In the genomic region with DNA sequence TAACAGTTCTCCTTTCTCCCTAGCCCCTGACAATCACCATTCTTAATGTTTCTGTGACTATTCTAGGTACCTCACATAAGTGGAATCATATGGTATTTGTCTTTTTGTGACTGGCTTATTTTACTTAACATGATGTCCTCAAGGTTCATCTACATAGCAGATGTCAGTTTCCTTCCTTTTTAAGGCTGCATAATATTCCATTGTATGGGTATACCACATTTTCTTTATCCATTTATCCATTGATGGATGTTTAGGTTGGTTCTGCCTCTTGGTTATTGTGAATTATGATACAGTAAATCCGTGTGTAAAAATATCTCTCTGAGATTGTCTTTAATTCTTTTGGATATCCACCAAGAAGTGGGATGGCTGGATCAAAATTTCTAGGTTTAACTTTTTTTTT, we compare ENCODE assay signal across 3 cellular contexts.
TF ChIP-seq lines count a peak whose summit lies in the region.

No MANE protein-coding gene starts in this region.

TF ChIP-seq in SK-N-SH treated with all-trans-retinoic acid at 6 μM for 48 hours, 23 proteins besides CTCF, POLR2A, EP300 and RAD21:
- TF ChIP-seq ZNF8 (CRISPR knock-in tag; IDR thresholded peaks at IDR 0.05), result peak; percentile 99
- TF ChIP-seq TOX (CRISPR knock-in tag; IDR thresholded peaks at IDR 0.05; ENCODE audit: borderline replicate concordance), result no peak

TF ChIP-seq in SK-N-SH, 30 proteins besides CTCF, POLR2A, EP300 and RAD21:
- TF ChIP-seq, protein P1, sequence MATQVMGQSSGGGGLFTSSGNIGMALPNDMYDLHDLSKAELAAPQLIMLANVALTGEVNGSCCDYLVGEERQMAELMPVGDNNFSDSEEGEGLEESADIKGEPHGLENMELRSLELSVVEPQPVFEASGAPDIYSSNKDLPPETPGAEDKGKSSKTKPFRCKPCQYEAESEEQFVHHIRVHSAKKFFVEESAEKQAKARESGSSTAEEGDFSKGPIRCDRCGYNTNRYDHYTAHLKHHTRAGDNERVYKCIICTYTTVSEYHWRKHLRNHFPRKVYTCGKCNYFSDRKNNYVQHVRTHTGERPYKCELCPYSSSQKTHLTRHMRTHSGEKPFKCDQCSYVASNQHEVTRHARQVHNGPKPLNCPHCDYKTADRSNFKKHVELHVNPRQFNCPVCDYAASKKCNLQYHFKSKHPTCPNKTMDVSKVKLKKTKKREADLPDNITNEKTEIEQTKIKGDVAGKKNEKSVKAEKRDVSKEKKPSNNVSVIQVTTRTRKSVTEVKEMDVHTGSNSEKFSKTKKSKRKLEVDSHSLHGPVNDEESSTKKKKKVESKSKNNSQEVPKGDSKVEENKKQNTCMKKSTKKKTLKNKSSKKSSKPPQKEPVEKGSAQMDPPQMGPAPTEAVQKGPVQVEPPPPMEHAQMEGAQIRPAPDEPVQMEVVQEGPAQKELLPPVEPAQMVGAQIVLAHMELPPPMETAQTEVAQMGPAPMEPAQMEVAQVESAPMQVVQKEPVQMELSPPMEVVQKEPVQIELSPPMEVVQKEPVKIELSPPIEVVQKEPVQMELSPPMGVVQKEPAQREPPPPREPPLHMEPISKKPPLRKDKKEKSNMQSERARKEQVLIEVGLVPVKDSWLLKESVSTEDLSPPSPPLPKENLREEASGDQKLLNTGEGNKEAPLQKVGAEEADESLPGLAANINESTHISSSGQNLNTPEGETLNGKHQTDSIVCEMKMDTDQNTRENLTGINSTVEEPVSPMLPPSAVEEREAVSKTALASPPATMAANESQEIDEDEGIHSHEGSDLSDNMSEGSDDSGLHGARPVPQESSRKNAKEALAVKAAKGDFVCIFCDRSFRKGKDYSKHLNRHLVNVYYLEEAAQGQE (IDR thresholded peaks at IDR 0.05; ENCODE audit: low read depth, low read length), result no peak
- TF ChIP-seq TCF12 (IDR thresholded peaks at IDR 0.05) (no peak), NRF1 (IDR thresholded peaks at IDR 0.05; ENCODE audit: low read depth, low read length) (no peak), MEF2A (IDR thresholded peaks at IDR 0.05; ENCODE audit: borderline replicate concordance, low read depth) (no peak), USF1 (IDR thresholded peaks at IDR 0.05; ENCODE audit: borderline replicate concordance, low read depth) (no peak), MAX (IDR thresholded peaks at IDR 0.05; ENCODE audit: low read depth) (no peak), SIN3A (IDR thresholded peaks at IDR 0.05; ENCODE audit: borderline replicate concordance, low read depth, low read length) (no peak), NFIC (IDR thresholded peaks at IDR 0.05; ENCODE audit: borderline replicate concordance) (no peak)
TF ChIP-seq in SK-N-SH: peak in this region for 0.

TF ChIP-seq in H1, 55 proteins besides CTCF, POLR2A, EP300 and RAD21:
- TF ChIP-seq KDM1A (IDR thresholded peaks at IDR 0.05; ENCODE audit: borderline replicate concordance, low read length) (peak; percentile 69; the same call in 1 of the 2 replicates), SIN3A (conservative IDR thresholded peaks at IDR 0.05 in 1 of 2, IDR thresholded peaks at IDR 0.05 in 1 of 2; ENCODE audit: low read depth in 1 of 2, low read length in 2 of 2) (no peak), SP4 (IDR thresholded peaks at IDR 0.05; ENCODE audit: low read length) (no peak)
